In genomic region chr4:149997881-149998421, GRCh38 we compare ENCODE assay signal across 8 cellular contexts.
DNase-seq lines count a peak whose midpoint lies in the region; ATAC-seq and TF ChIP-seq lines count a peak whose summit lies in the region.

No MANE protein-coding gene starts in this region.

- H3F3A ChIP-seq in SK-N-SH (replicated peaks; ENCODE audit: insufficient read depth): no peaks in the 10 kb centered on the region

- no peaks in the 10 kb centered on the region for H3K27me3 ChIP-seq in SK-N-SH (ENCODE audit: insufficient read depth)
- no peaks in the 10 kb centered on the region for H3K27me3 ChIP-seq in gastrocnemius medialis

- H3K9me3 ChIP-seq in SK-N-SH: no peaks in the 10 kb centered on the region
- H3K9me3 ChIP-seq in mucosa of descending colon: no peaks in the 10 kb centered on the region
- H3K9me3 ChIP-seq in gastrocnemius medialis: no peaks in the 10 kb centered on the region

- H3K9ac ChIP-seq in SK-N-SH: 0 out of 2 replicates have a peak overlapping the region, but pooled peaks have one; percentile 2

- H3K36me3 ChIP-seq in SK-N-SH (replicated peaks in 1 of 2; ENCODE audit: control insufficient read depth in 1 of 2, insufficient read depth in 2 of 2, low read length in 1 of 2) (no peaks in the 10 kb centered on the region), mucosa of descending colon (ENCODE audit: low read depth) (no peaks in the 10 kb centered on the region), gastrocnemius medialis (no peaks in the 10 kb centered on the region)

- no peak for TF ChIP-seq EP300 in SK-N-SH (IDR thresholded peaks at IDR 0.05; ENCODE audit: borderline replicate concordance in 1 of 2, low read depth in 1 of 2, low read length in 1 of 2)

- H3K27ac ChIP-seq in SK-N-SH (ENCODE audit: low read depth in 2 of 2, low read length in 1 of 2) (peak overlapping the region in 1 of 2 experiments; percentile 19; a peak in 1 of 4 replicates), gastrocnemius medialis (no peak overlapping the region)

- POLR2A ChIA-PET in SK-N-SH (lab: Yijun Ruan, JAX): no interaction called here

- H3K4me3 ChIP-seq in SK-N-SH (ENCODE audit: low read depth in 2 of 2, low read length in 1 of 2) (no peak overlapping the region), mucosa of descending colon (no peak overlapping the region), gastrocnemius medialis (no peak overlapping the region)

- intact Hi-C loops in mucosa of descending colon (cut with DNase I, micrococcal nuclease): loop anchor here in 1 of 2 donors (10.0 kb wide), 1 partner anchor 867 kb away; no protein-coding TSS in a partner anchor
- intact Hi-C loops in gastrocnemius medialis (cut with DNase I; ENCODE audit: low total_unique reads): no loop called here

- H3K9me2 ChIP-seq in SK-N-SH: no peaks in the 10 kb centered on the region

- H4K20me1 ChIP-seq in SK-N-SH (ENCODE audit: insufficient read depth): no peaks in the 10 kb centered on the region

- H3K4me1 ChIP-seq in SK-N-SH (ENCODE audit: control insufficient read depth in 1 of 2, insufficient read depth in 2 of 2, low read depth in 1 of 2, low read length in 1 of 2): peaks cover 6 to 17% of the 10 kb centered on the region in 2 experiments; a peak in 3 of 4 replicates
- H3K4me1 ChIP-seq in mucosa of descending colon (ENCODE audit: low read depth): no peaks in the 10 kb centered on the region
- no peaks in the 10 kb centered on the region for H3K4me1 ChIP-seq in gastrocnemius medialis

- no peaks in the 10 kb centered on the region for H3K79me2 ChIP-seq in SK-N-SH (ENCODE audit: insufficient read depth)

- TF ChIP-seq POLR2A in gastrocnemius medialis (IDR thresholded peaks at IDR 0.05): no peak

- ATAC-seq in HG02870 (IDR thresholded peaks at IDR 0.05; ENCODE audit: unreplicated experiment) (peak; percentile 72), mucosa of descending colon (peak; percentile 98), gastrocnemius medialis (no peak)

- DNase-seq in GM13977 (ENCODE audit: low spot score) (peak; percentile 4), SK-N-SH (no peak), mucosa of descending colon (peak; percentile 35 to 51 (median 45)), gastrocnemius medialis (no peak), NCI-H524 (lab: John Stamatoyannopoulos, UW) (no peak), cerebellar cortex (ENCODE audit: low spot score) (no peak), HuH-7.5 (ENCODE audit: low spot score) (no peak)

- peak overlapping the region; percentile 74; the same call in 1 of the 2 replicates for H2AFZ ChIP-seq in SK-N-SH (ENCODE audit: low read depth)

- in situ Hi-C loops in GM13977 (cut with MboI; ENCODE audit: low pct_unique_long_range_greater_than_20kb, low sequenced_read_pairs, unreplicated experiment): loop anchor here (25.0 kb wide), 1 partner anchor 864 kb away; no protein-coding TSS in a partner anchor
- in situ Hi-C loops in gastrocnemius medialis (cut with MboI; ENCODE audit: low sequenced_read_pairs in 4 of 4): loop anchor here in 3 of 4 donors (25.0 kb wide), 1 partner anchor 864 kb away; no protein-coding TSS in a partner anchor

- TF ChIP-seq CTCF in GM13977 (IDR thresholded peaks at IDR 0.05; ENCODE audit: extremely low read depth, insufficient read depth, missing control alignments) (no peak), SK-N-SH (IDR thresholded peaks at IDR 0.05) (no peak), mucosa of descending colon (IDR thresholded peaks at IDR 0.05) (no peak), gastrocnemius medialis (IDR thresholded peaks at IDR 0.05 in 4 of 5, conservative IDR thresholded peaks at IDR 0.05 in 1 of 5) (no peak)

- H3K4me2 ChIP-seq in SK-N-SH: no peak overlapping the region

- TF ChIP-seq RAD21 in SK-N-SH (IDR thresholded peaks at IDR 0.05; ENCODE audit: low read length): no peak

- CTCF ChIA-PET in SK-N-SH (lab: Yijun Ruan, JAX): interaction anchor here (0.5 to 3.0 kb wide), 8 partner anchors 10 to 247 kb away, joined by 3 to 25 read pairs (median 4); no protein-coding TSS in a partner anchor

- 63% methylated on average over 4 of the region's 4 CpGs for WGBS in SK-N-SH (ENCODE audit: low lambda C conversion rate)

TF ChIP-seq in SK-N-SH, 30 proteins besides CTCF, POLR2A, EP300 and RAD21:
- no peak for TF ChIP-seq REST (IDR thresholded peaks at IDR 0.05; ENCODE audit: low read depth, low read length)
- TF ChIP-seq CHD2 (IDR thresholded peaks at IDR 0.05; ENCODE audit: low read length, partially characterized antibody): no peak
- TF ChIP-seq ELF1 (IDR thresholded peaks at IDR 0.05): no peak
- TF ChIP-seq FOXM1 (IDR thresholded peaks at IDR 0.05; ENCODE audit: low read depth): no peak
- no peak for TF ChIP-seq SMC3 (IDR thresholded peaks at IDR 0.05; ENCODE audit: low read depth, low read length)
- TF ChIP-seq TCF12 (IDR thresholded peaks at IDR 0.05): no peak
- TF ChIP-seq RCOR1 (IDR thresholded peaks at IDR 0.05; ENCODE audit: low read length): no peak
- TF ChIP-seq EZH2phosphoT487 (IDR thresholded peaks at IDR 0.05; ENCODE audit: borderline replicate concordance, low read depth): no peak
- TF ChIP-seq MXI1 (IDR thresholded peaks at IDR 0.05; ENCODE audit: low read depth, low read length): no peak
- TF ChIP-seq GATA2 (CRISPR knock-in tag; IDR thresholded peaks at IDR 0.05): no peak
- TF ChIP-seq NRF1 (IDR thresholded peaks at IDR 0.05; ENCODE audit: low read depth, low read length): no peak
- TF ChIP-seq RFX5 (IDR thresholded peaks at IDR 0.05; ENCODE audit: low read length): no peak
- no peak for TF ChIP-seq GABPA (IDR thresholded peaks at IDR 0.05; ENCODE audit: low read depth)
- no peak for TF ChIP-seq NFIC (IDR thresholded peaks at IDR 0.05; ENCODE audit: borderline replicate concordance)
- TF ChIP-seq RXRA (IDR thresholded peaks at IDR 0.05; ENCODE audit: borderline replicate concordance, low read depth): no peak
- TF ChIP-seq TAF1 (IDR thresholded peaks at IDR 0.05; ENCODE audit: borderline replicate concordance, low read depth, low read length): no peak

Comparison
In these comparisons a context has a peak if more than half of its experiments do, and no peak if none do; other contexts are left out.
1. DNase-seq: peak in GM13977 (single experiment) and mucosa of descending colon (3 of 3); none in SK-N-SH (single experiment), gastrocnemius medialis (0 of 2), NCI-H524 (0 of 2), cerebellar cortex (single experiment) and HuH-7.5 (single experiment).
2. ATAC-seq: peak in HG02870 (single experiment) and mucosa of descending colon (single experiment); none in gastrocnemius medialis (0 of 2).